ENCODE assay signal across 1 cellular context in the genomic region with DNA sequence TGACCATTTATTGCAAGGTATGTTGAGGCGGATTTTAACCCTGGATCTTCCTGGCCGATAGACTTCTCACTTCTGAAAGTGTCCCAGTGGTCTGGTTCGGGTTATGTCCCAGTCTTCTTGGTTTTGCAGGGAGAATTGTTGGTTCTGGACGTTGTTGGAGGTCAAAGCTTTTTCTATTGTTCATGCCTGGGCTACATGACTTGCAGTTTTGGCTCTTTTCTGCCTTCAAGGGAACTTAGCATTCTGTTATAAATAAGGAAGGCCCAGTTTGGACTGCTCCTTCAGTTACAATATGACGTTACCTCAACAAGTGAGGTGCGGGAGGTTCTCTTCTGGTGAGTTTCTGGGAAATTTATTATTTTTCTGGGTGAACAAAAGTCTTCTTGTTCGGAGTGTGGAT.
TF ChIP-seq lines count a peak whose summit lies in the region.

No MANE protein-coding gene starts in this region.

TF ChIP-seq in IMR-90, 13 proteins besides CTCF, POLR2A, EP300 and RAD21:
- TF ChIP-seq MAFK (IDR thresholded peaks at IDR 0.05; ENCODE audit: low read depth, low read length) = no peak
- TF ChIP-seq MXI1 (IDR thresholded peaks at IDR 0.05; ENCODE audit: borderline replicate concordance, low read depth, low read length) = no peak
- 0 out of 2 replicates have a peak, but pooled peaks have one; percentile 40 for TF ChIP-seq NFE2L2 (IDR thresholded peaks at IDR 0.05; ENCODE audit: low read depth, low read length)
